ENCODE assay signal across 8 cellular contexts in genomic region chr1:241424480-241424971, GRCh38.
DNase-seq lines count a peak whose midpoint lies in the region; ATAC-seq and TF ChIP-seq lines count a peak whose summit lies in the region.

No MANE protein-coding gene starts in this region.

- H3K27me3 ChIP-seq in H9 (ENCODE audit: insufficient read depth, low read length) (no peaks in the 10 kb centered on the region; the same call in 1 of the 2 replicates), SJSA1 (replicated peaks) (peaks cover 35% of the 10 kb centered on the region)

- no peaks in the 10 kb centered on the region for H3K4me1 ChIP-seq in H9 (ENCODE audit: insufficient read depth, low read length)
- H3K4me1 ChIP-seq in SJSA1 (replicated peaks), result peaks cover 9% of the 10 kb centered on the region

- peak overlapping the region; percentile 79 for H3K4me2 ChIP-seq in H9 (ENCODE audit: insufficient read depth, insufficient read length, low read length)

- ATAC-seq in stimulated activated naive CD8-positive, alpha-beta T cell treated with anti-CD3 and anti-CD28 coated beads, Interleukin-15, amount 100 ng/mL, for 72 hours, result peak; percentile 52
- no peak for ATAC-seq in HG03439 (IDR thresholded peaks at IDR 0.05; ENCODE audit: unreplicated experiment)

- no peaks in the 10 kb centered on the region for H3K79me2 ChIP-seq in H9 (ENCODE audit: insufficient read depth, low read length)

- H3K23me2 ChIP-seq in H9 (ENCODE audit: insufficient read length, low read depth, low read length, poor library complexity, severe bottlenecking), result peaks cover 6% of the 10 kb centered on the region

- no peak overlapping the region for H3K23ac ChIP-seq in H9 (ENCODE audit: insufficient read length, low read depth, low read length)

- H3K36me3 Mint-ChIP-seq in H9 (ENCODE audit: insufficient read depth in 1 of 3, low read depth in 3 of 3), result peaks cover 0 to 8% (median 8%) of the 10 kb centered on the region in 3 experiments; a peak in 5 of 7 replicates

- no peaks in the 10 kb centered on the region for H3K36me3 ChIP-seq in SJSA1

- H3K9me3 ChIP-seq in H9 (ENCODE audit: control insufficient read depth, low read depth, low read length) (no peaks in the 10 kb centered on the region), SJSA1 (replicated peaks) (no peaks in the 10 kb centered on the region)

- no peak overlapping the region for H3K56ac ChIP-seq in H9 (ENCODE audit: insufficient read length, low read depth, low read length)

- intact Hi-C loops in head of caudate nucleus (cut with DNase I), result no loop called here

- H3K4ac ChIP-seq in H9 (ENCODE audit: low read depth, low read length), result no peak overlapping the region

- H3K27ac Mint-ChIP-seq in H9, result no peak overlapping the region
- no peak overlapping the region for H3K27ac Mint-ChIP-seq in stimulated activated naive CD8-positive, alpha-beta T cell treated with anti-CD3 and anti-CD28 coated beads, Interleukin-15, amount 100 ng/mL, for 72 hours

- peak overlapping the region; percentile 33 for H3K4me3 ChIP-seq in SJSA1

- peaks cover 7 to 9% of the 10 kb centered on the region in 2 experiments; a peak in 3 of 4 replicates for H3K4me1 Mint-ChIP-seq in H9
- peaks cover 5% of the 10 kb centered on the region for H3K4me1 Mint-ChIP-seq in stimulated activated naive CD8-positive, alpha-beta T cell treated with anti-CD3 and anti-CD28 coated beads, Interleukin-15, amount 100 ng/mL, for 72 hours

- H4K20me1 ChIP-seq in H9 (ENCODE audit: control insufficient read depth, insufficient read depth, insufficient read length), result no peaks in the 10 kb centered on the region

- no peak overlapping the region for H4K91ac ChIP-seq in H9 (ENCODE audit: insufficient read length, low read depth, low read length)

- H2AFZ ChIP-seq in H9 (ENCODE audit: low read length), result no peak overlapping the region

- H3K79me1 ChIP-seq in H9 (ENCODE audit: insufficient read depth, low read depth, low read length, poor library complexity, severe bottlenecking), result no peaks in the 10 kb centered on the region

- no peak overlapping the region for H2BK120ac ChIP-seq in H9 (ENCODE audit: low read depth, low read length, poor library complexity, severe bottlenecking)

- no peak overlapping the region for H2BK5ac ChIP-seq in H9 (ENCODE audit: insufficient read length, low read length)

- peaks cover 8 to 11% of the 10 kb centered on the region in 2 experiments; a peak in 4 of 5 replicates for H3K9me3 Mint-ChIP-seq in H9
- no peaks in the 10 kb centered on the region for H3K9me3 Mint-ChIP-seq in stimulated activated naive CD8-positive, alpha-beta T cell treated with anti-CD3 and anti-CD28 coated beads, Interleukin-15, amount 100 ng/mL, for 72 hours

- peak overlapping the region; percentile 16; the same call in 1 of the 2 replicates for H2BK15ac ChIP-seq in H9 (ENCODE audit: low read depth, low read length)

- no peak overlapping the region for H2BK20ac ChIP-seq in H9 (ENCODE audit: low read depth, low read length, poor library complexity, severe bottlenecking)

- H3K9ac ChIP-seq in H9 (ENCODE audit: extremely low read depth, insufficient read length, low read length), result no peak overlapping the region

- no peak overlapping the region for H2BK12ac ChIP-seq in H9 (ENCODE audit: insufficient read length, low read depth, low read length)

- DNase-seq in H9 (no peak), SJSA1 (ENCODE audit: low read depth in 1 of 2, low spot score in 2 of 2) (no peak), head of caudate nucleus (peak in 25 of 42 donors; percentile 2 to 44 (median 14)), T-helper 9 cell (no peak), COLO668 (lab: John Stamatoyannopoulos, UW; ENCODE audit: unreplicated experiment) (no peak)
- DNase-seq in stimulated activated naive CD8-positive, alpha-beta T cell treated with anti-CD3 and anti-CD28 coated beads, Interleukin-15, amount 100 ng/mL, for 72 hours, result no peak
- no peak for DNase-seq in activated CD8-positive, alpha-beta memory T cell treated with anti-CD3 and anti-CD28 coated beads for 24 hours

- no peak overlapping the region for H2AK5ac ChIP-seq in H9 (ENCODE audit: insufficient read length, low read length)

- no CpG with 5 or more reads among the region's 21 CpGs for whole genome bisulfite sequencing in H9 (ENCODE audit: extremely low coverage, insufficient read length, low lambda C conversion rate)

- TF ChIP-seq CTCF in H9 (conservative IDR thresholded peaks at IDR 0.05), result no peak

- H3T11ph ChIP-seq in H9 (ENCODE audit: low read length), result no peak overlapping the region

- peak overlapping the region; percentile 55 to 75; a peak in 4 of 5 replicates for H3K4me3 Mint-ChIP-seq in H9
- peak overlapping the region in 1 of 2 donors; percentile 61 for H3K4me3 Mint-ChIP-seq in stimulated activated naive CD8-positive, alpha-beta T cell treated with anti-CD3 and anti-CD28 coated beads, Interleukin-15, amount 100 ng/mL, for 72 hours

- no peak overlapping the region; the same call in 1 of the 2 replicates for H3K14ac ChIP-seq in H9 (ENCODE audit: insufficient read depth, low read length)

- H3K27ac ChIP-seq in H9 (ENCODE audit: insufficient read length, low read depth, low read length) (no peak overlapping the region), SJSA1 (no peak overlapping the region)

- no peak overlapping the region for H4K8ac ChIP-seq in H9 (replicated peaks; ENCODE audit: insufficient read length, low read depth, low read length)

- H3K18ac ChIP-seq in H9 (ENCODE audit: insufficient read length, low read depth, low read length), result no peak overlapping the region

- no peak overlapping the region for H4K5ac ChIP-seq in H9 (ENCODE audit: insufficient read length, low read depth, low read length)

- H3K27me3 Mint-ChIP-seq in H9 (ENCODE audit: low read depth), result peaks cover 49% of the 10 kb centered on the region
- H3K27me3 Mint-ChIP-seq in stimulated activated naive CD8-positive, alpha-beta T cell treated with anti-CD3 and anti-CD28 coated beads, Interleukin-15, amount 100 ng/mL, for 72 hours, result peaks cover 70% of the 10 kb centered on the region

Comparison
In these comparisons a context has a peak if more than half of its experiments do, and no peak if none do; other contexts are left out.
1. DNase-seq: peak in head of caudate nucleus (25 of 42); none in H9 (single experiment), SJSA1 (0 of 2), stimulated activated naive CD8-positive, alpha-beta T cell treated with anti-CD3 and anti-CD28 coated beads, Interleukin-15, amount 100 ng/mL, for 72 hours (0 of 2), T-helper 9 cell (single experiment), activated CD8-positive, alpha-beta memory T cell treated with anti-CD3 and anti-CD28 coated beads for 24 hours (single experiment) and COLO668 (single experiment).